ENCODE assay signal across 15 cellular contexts in genomic region chr2:104078431-104079157, GRCh38.
DNase-seq lines count a peak whose midpoint lies in the region; ATAC-seq and TF ChIP-seq lines count a peak whose summit lies in the region.
"Had no signal": no experiment of that assay in that cellular context is flagged by ENCODE, and none has a peak within 500 bp of the region (broad histone marks: within the 10 kb centered on the region; RNA-seq: fewer than 3 reads in every experiment).

No MANE protein-coding gene starts in this region.

- H3K36me3 Mint-ChIP-seq in GM23338 (ENCODE audit: low read depth) (peaks cover 8% of the 10 kb centered on the region; the same call in 2 of the 3 replicates), progenitor cell of endocrine pancreas (ENCODE audit: insufficient read depth) (no peaks in the 10 kb centered on the region)

- TF ChIP-seq CTCF in GM23338 (conservative IDR thresholded peaks at IDR 0.05; ENCODE audit: low read depth in 2 of 2) (peak; percentile 20 to 54; a peak in 2 of 4 replicates), OCI-LY7 (conservative IDR thresholded peaks at IDR 0.05; ENCODE audit: low read length) (peak; percentile 68), hepatocyte (IDR thresholded peaks at IDR 0.05; ENCODE audit: poor library complexity) (peak; percentile 50), progenitor cell of endocrine pancreas (IDR thresholded peaks at IDR 0.05; ENCODE audit: unreplicated experiment) (peak; percentile 40)

- H3K4me1 ChIP-seq in GM23338 (ENCODE audit: insufficient read depth) (peaks cover 6% of the 10 kb centered on the region), OCI-LY7 (ENCODE audit: insufficient read depth, low read length, poor library complexity, severe bottlenecking) (peaks cover 19% of the 10 kb centered on the region), hepatocyte (ENCODE audit: insufficient read depth) (no peaks in the 10 kb centered on the region)
- no peaks in the 10 kb centered on the region for H3K4me1 ChIP-seq in effector memory CD4-positive, alpha-beta T cell (ENCODE audit: control insufficient read depth, insufficient read depth, low read length, poor library complexity, severe bottlenecking)
- H3K4me1 ChIP-seq: parathyroid adenoma, SJCRH30 had no signal

- H3K4me3 Mint-ChIP-seq in GM23338 (no peak overlapping the region), progenitor cell of endocrine pancreas (ENCODE audit: low read depth) (no peak overlapping the region)

- CTCF ChIA-PET in OCI-LY7 (lab: Charles Lee; ENCODE audit: unreplicated experiment): no interaction called here

- H3K4me1 Mint-ChIP-seq in GM23338: peaks cover 9% of the 10 kb centered on the region
- H3K4me1 Mint-ChIP-seq in progenitor cell of endocrine pancreas (ENCODE audit: low read depth): no peaks in the 10 kb centered on the region

- H3K9me3 ChIP-seq in OCI-LY7 (ENCODE audit: low read length) (peaks cover 27% of the 10 kb centered on the region; the same call in 1 of the 2 replicates), hepatocyte (ENCODE audit: low read depth) (no peaks in the 10 kb centered on the region)
- no peaks in the 10 kb centered on the region for H3K9me3 ChIP-seq in effector memory CD4-positive, alpha-beta T cell (ENCODE audit: control insufficient read depth, low read length)
- H3K9me3 ChIP-seq: SJCRH30 had no signal

- H3K27me3 Mint-ChIP-seq in GM23338 (ENCODE audit: insufficient read depth, low read depth, poor library complexity): no peaks in the 10 kb centered on the region
- no peaks in the 10 kb centered on the region for H3K27me3 Mint-ChIP-seq in progenitor cell of endocrine pancreas

- H3K27me3 ChIP-seq in GM23338 (ENCODE audit: insufficient read depth) (no peaks in the 10 kb centered on the region), hepatocyte (no peaks in the 10 kb centered on the region)
- no peaks in the 10 kb centered on the region for H3K27me3 ChIP-seq in effector memory CD4-positive, alpha-beta T cell (replicated peaks; ENCODE audit: control insufficient read depth, insufficient read depth, low read length, poor library complexity, severe bottlenecking)
- H3K27me3 ChIP-seq: SJCRH30 had no signal

- no peak overlapping the region for H3K4me3 ChIP-seq in GM23338
- no peak overlapping the region for H3K4me3 ChIP-seq in OCI-LY7 (ENCODE audit: low read depth, low read length, poor library complexity, severe bottlenecking)
- no peak overlapping the region for H3K4me3 ChIP-seq in hepatocyte
- H3K4me3 ChIP-seq in effector memory CD4-positive, alpha-beta T cell (ENCODE audit: insufficient read depth, low read depth, low read length, poor library complexity, severe bottlenecking): no peak overlapping the region
- H3K4me3 ChIP-seq: SJCRH30 had no signal

- peak; percentile 57 for ATAC-seq in GM23338
- ATAC-seq in esophagus mucosa: no peak

- H3K27ac ChIP-seq in GM23338 (ENCODE audit: low read depth) (no peak overlapping the region), OCI-LY7 (ENCODE audit: low read depth, low read length, poor library complexity, severe bottlenecking) (peak overlapping the region; percentile 80), hepatocyte (no peak overlapping the region)
- no peak overlapping the region for H3K27ac ChIP-seq in effector memory CD4-positive, alpha-beta T cell (ENCODE audit: insufficient read depth, low read length, poor library complexity, severe bottlenecking)
- H3K27ac ChIP-seq: parathyroid adenoma, SJCRH30 had no signal

- H3K36me3 ChIP-seq in GM23338 (ENCODE audit: insufficient read depth): no peaks in the 10 kb centered on the region
- peaks cover 8% of the 10 kb centered on the region; the same call in 1 of the 2 replicates for H3K36me3 ChIP-seq in OCI-LY7 (ENCODE audit: insufficient read depth, low read length)
- H3K36me3 ChIP-seq in hepatocyte (replicated peaks; ENCODE audit: insufficient read depth, low read depth): no peaks in the 10 kb centered on the region
- no peaks in the 10 kb centered on the region for H3K36me3 ChIP-seq in effector memory CD4-positive, alpha-beta T cell (ENCODE audit: control insufficient read depth, insufficient read depth, low read length)
- H3K36me3 ChIP-seq: SJCRH30 had no signal

- POLR2A ChIA-PET in OCI-LY7 (lab: Charles Lee): interaction anchor here (0.6 kb wide), 1 partner anchor 15 kb away, joined by 3 read pairs; no protein-coding TSS in a partner anchor

- H3K4me2 ChIP-seq in GM23338: no peak overlapping the region
- H3K4me2 ChIP-seq in OCI-LY7 (ENCODE audit: low read length): peak overlapping the region; percentile 37
- H3K4me2 ChIP-seq in hepatocyte: no peak overlapping the region

- no TSS peak for BruUV-seq in OCI-LY7 (replicated peaks; lab: Mats Ljungman, UMichigan)

- intact Hi-C loops in OCI-LY7 (cut with micrococcal nuclease; ENCODE audit: unreplicated experiment): loop anchor here (2.0 kb wide), 1 partner anchor 24 kb away; no protein-coding TSS in a partner anchor

- no peak overlapping the region for H3K27ac Mint-ChIP-seq in GM23338
- no peak overlapping the region for H3K27ac Mint-ChIP-seq in progenitor cell of endocrine pancreas

- no peaks in the 10 kb centered on the region for H4K20me1 ChIP-seq in GM23338 (replicated peaks; ENCODE audit: insufficient read depth)
- no peaks in the 10 kb centered on the region for H4K20me1 ChIP-seq in OCI-LY7 (ENCODE audit: insufficient read depth, low read length)
- no peaks in the 10 kb centered on the region for H4K20me1 ChIP-seq in hepatocyte (ENCODE audit: insufficient read depth, poor library complexity, severe bottlenecking)

- 92% methylated on average over 9 of the region's 9 CpGs for WGBS in hepatocyte (ENCODE audit: low lambda C conversion rate, missing lambda C conversion rate)

- 0 out of 2 replicates have a peak overlapping the region, but pooled peaks have one; percentile 15 for H2AFZ ChIP-seq in GM23338
- H2AFZ ChIP-seq in OCI-LY7 (ENCODE audit: low read length): peak overlapping the region; percentile 47; the same call in 1 of the 2 replicates
- no peak overlapping the region for H2AFZ ChIP-seq in hepatocyte
- H2AFZ ChIP-seq: parathyroid adenoma had no signal

- H3K79me2 ChIP-seq in GM23338 (replicated peaks; ENCODE audit: insufficient read depth) (no peaks in the 10 kb centered on the region), OCI-LY7 (ENCODE audit: insufficient read depth, low read depth, low read length) (no peaks in the 10 kb centered on the region), hepatocyte (no peaks in the 10 kb centered on the region)
- H3K79me2 ChIP-seq: parathyroid adenoma had no signal

- H3F3A ChIP-seq in GM23338 (replicated peaks; ENCODE audit: low read depth): no peaks in the 10 kb centered on the region

- H3K9me2 ChIP-seq in GM23338 (ENCODE audit: insufficient read depth) (no peaks in the 10 kb centered on the region), OCI-LY7 (ENCODE audit: insufficient read depth, low read length) (no peaks in the 10 kb centered on the region), hepatocyte (replicated peaks; ENCODE audit: insufficient read depth) (no peaks in the 10 kb centered on the region)

- H3K9me3 Mint-ChIP-seq in GM23338 (peaks cover 11% of the 10 kb centered on the region), progenitor cell of endocrine pancreas (ENCODE audit: low read depth) (no peaks in the 10 kb centered on the region)

- DNase-seq in GM23338 (ENCODE audit: low spot score) (peak; percentile 18), OCI-LY7 (ENCODE audit: low spot score) (peak; percentile 83), hepatocyte (ENCODE audit: low spot score) (peak; percentile 18), progenitor cell of endocrine pancreas (ENCODE audit: low spot score, unreplicated experiment) (no peak), DMS114 treated with DMSO at 0.1 percent for 48 hours (lab: John Stamatoyannopoulos, UW; ENCODE audit: unreplicated experiment) (no peak)
- no peak for DNase-seq in effector memory CD4-positive, alpha-beta T cell
- DNase-seq: activated CD4-positive, alpha-beta T cell treated with anti-CD3 and anti-CD28 coated beads for 48 hours; activated CD8-positive, alpha-beta memory T cell treated with anti-CD3 and anti-CD28 coated beads, Interleukin-2, amount 50 U/mL, for 4 hours; activated gamma-delta T cell; NCI-H146; small intestine; T-helper 9 cell had no signal

TF ChIP-seq in GM23338, 12 proteins besides CTCF, POLR2A, EP300 and RAD21 (continues in another document):
- no peak for TF ChIP-seq ZNF114 (CRISPR knock-in tag; IDR thresholded peaks at IDR 0.05)
- no peak for TF ChIP-seq ZNF331 (CRISPR knock-in tag; IDR thresholded peaks at IDR 0.05; ENCODE audit: low read depth)
- TF ChIP-seq EZH2 (IDR thresholded peaks at IDR 0.05; ENCODE audit: low read depth, unreplicated experiment): no peak
- no peak for TF ChIP-seq ETS1 (IDR thresholded peaks at IDR 0.05)

Comparison
In these comparisons a context has a peak if more than half of its experiments do, and no peak if none do; other contexts are left out.
1. DNase-seq: peak in GM23338 (single experiment), OCI-LY7 (single experiment) and hepatocyte (single experiment); none in progenitor cell of endocrine pancreas (single experiment), effector memory CD4-positive, alpha-beta T cell (0 of 3) and DMS114 treated with DMSO at 0.1 percent for 48 hours (single experiment).
2. Peak in every context shown above with its lines, with median percentiles within 50 percentile points of each other: CTCF ChIP-seq.